1 cellular context compared by ENCODE assay signal in genomic region chr17:35875439-35876139, GRCh38.
TF ChIP-seq lines count a peak whose summit lies in the region.

No MANE protein-coding gene starts in this region.

TF ChIP-seq in HepG2, 621 proteins besides CTCF, POLR2A, EP300 and RAD21 (continued from another document):
- peak; percentile 56 for TF ChIP-seq SKIL (CRISPR knock-in tag; IDR thresholded peaks at IDR 0.05; ENCODE audit: borderline replicate concordance)
- peak; percentile 40 for TF ChIP-seq TEAD3 (CRISPR knock-in tag; optimal IDR thresholded peaks at IDR 0.05; ENCODE audit: borderline replicate concordance)
- no peak for TF ChIP-seq ZNF766 (CRISPR knock-in tag; IDR thresholded peaks at IDR 0.05; ENCODE audit: borderline replicate concordance)
- TF ChIP-seq NCOR1 (IDR thresholded peaks at IDR 0.05; ENCODE audit: borderline replicate concordance, low read length): peak; percentile 23; the same call in 1 of the 2 replicates
- TF ChIP-seq RFX1 (IDR thresholded peaks at IDR 0.05): no peak
- TF ChIP-seq NR2F2 (IDR thresholded peaks at IDR 0.05; ENCODE audit: borderline replicate concordance, low read depth): peak; percentile 75
- TF ChIP-seq SOX13 (IDR thresholded peaks at IDR 0.05): no peak
- TF ChIP-seq SOX13 (CRISPR knock-in tag; conservative IDR thresholded peaks at IDR 0.05 in 1 of 2, IDR thresholded peaks at IDR 0.05 in 1 of 2): peak in 1 of 2 experiments; percentile 21; a peak in 1 of 4 replicates
- no peak for TF ChIP-seq ZMYM2 (CRISPR knock-in tag; IDR thresholded peaks at IDR 0.05)
- TF ChIP-seq RCOR2 (CRISPR knock-in tag; IDR thresholded peaks at IDR 0.05): peak; percentile 43; the same call in 1 of the 2 replicates
